15 cellular contexts compared by ENCODE assay signal in genomic region chr18:47574966-47575365, GRCh38.
"Had no signal": no experiment of that assay in that cellular context is flagged by ENCODE, and none has a peak within 500 bp of the region (broad histone marks: within the 10 kb centered on the region; RNA-seq: fewer than 3 reads in every experiment).

No MANE protein-coding gene starts in this region.

- ATAC-seq: activated CD4-positive, CD25-positive, alpha-beta regulatory T cell treated with anti-CD3 and anti-CD28 coated beads, Interleukin-2, amount 50 U/mL, for 24 hours; natural killer cell treated with Interleukin-12 subunit alpha and Interleukin-12 subunit beta and Interleukin-15 and Interleukin-18, amount 100 ng/mL, for 72 hours had no signal

- H3K36me3 Mint-ChIP-seq: activated naive CD4-positive, alpha-beta T cell treated with anti-CD3 and anti-CD28 coated beads, Interleukin-2, amount 10 ng/mL, durations not matched to agents 7 days and 5 days; natural killer cell treated with Interleukin-12 subunit alpha and Interleukin-12 subunit beta and Interleukin-15 and Interleukin-18, amount 100 ng/mL, for 72 hours had no signal

- H3K9me3 Mint-ChIP-seq: activated CD4-positive, alpha-beta memory T cell treated with anti-CD3 and anti-CD28 coated beads, Interleukin-2, amount 10 ng/mL, durations not matched to agents 7 days and 5 days; activated CD4-positive, alpha-beta T cell treated with anti-CD3 and anti-CD28 coated beads, Interleukin-2, amount 10 ng/mL, durations not matched to agents 24 days and 14 days; activated naive CD4-positive, alpha-beta T cell treated with anti-CD3 and anti-CD28 coated beads, Interleukin-2, amount 10 ng/mL, durations not matched to agents 7 days and 5 days; natural killer cell treated with Interleukin-12 subunit alpha and Interleukin-12 subunit beta and Interleukin-15 and Interleukin-18, amount 100 ng/mL, for 72 hours had no signal

- H3K27me3 Mint-ChIP-seq: activated CD4-positive, alpha-beta memory T cell treated with anti-CD3 and anti-CD28 coated beads, Interleukin-2, amount 10 ng/mL, durations not matched to agents 7 days and 5 days; activated CD4-positive, alpha-beta T cell treated with anti-CD3 and anti-CD28 coated beads, Interleukin-2, amount 10 ng/mL, durations not matched to agents 24 days and 14 days had no signal

- DNase-seq: activated CD4-positive, alpha-beta memory T cell treated with anti-CD3 and anti-CD28 coated beads, Interleukin-2, amount 10 ng/mL, durations not matched to agents 7 days and 5 days; activated CD4-positive, alpha-beta T cell treated with anti-CD3 and anti-CD28 coated beads, Interleukin-2, amount 10 ng/mL, durations not matched to agents 24 days and 14 days; activated effector memory CD4-positive, alpha-beta T cell treated with anti-CD3 and anti-CD28 coated beads, Interleukin-2, amount 50 U/mL, for 16 hours; activated naive CD4-positive, alpha-beta T cell treated with anti-CD3 and anti-CD28 coated beads, Interleukin-2, amount 10 ng/mL, durations not matched to agents 7 days and 5 days; cerebellar nuclear complex; glutamatergic neuron; hypothalamus; midbrain; ovary; stimulated activated CD4-positive, alpha-beta T cell treated with anti-CD3 and anti-CD28 coated beads, Interleukin-1b, Interleukin-23, amount 100 ng/mL, for 48 hours; stomach had no signal

- H3K4me1 Mint-ChIP-seq: activated CD4-positive, alpha-beta memory T cell treated with anti-CD3 and anti-CD28 coated beads, Interleukin-2, amount 10 ng/mL, durations not matched to agents 7 days and 5 days; activated CD4-positive, alpha-beta T cell treated with anti-CD3 and anti-CD28 coated beads, Interleukin-2, amount 10 ng/mL, durations not matched to agents 24 days and 14 days; activated naive CD4-positive, alpha-beta T cell treated with anti-CD3 and anti-CD28 coated beads, Interleukin-2, amount 10 ng/mL, durations not matched to agents 7 days and 5 days had no signal

- H3K4me3 Mint-ChIP-seq: activated CD4-positive, alpha-beta memory T cell treated with anti-CD3 and anti-CD28 coated beads, Interleukin-2, amount 10 ng/mL, durations not matched to agents 7 days and 5 days; activated CD4-positive, alpha-beta T cell treated with anti-CD3 and anti-CD28 coated beads, Interleukin-2, amount 10 ng/mL, durations not matched to agents 24 days and 14 days; activated naive CD4-positive, alpha-beta T cell treated with anti-CD3 and anti-CD28 coated beads, Interleukin-2, amount 10 ng/mL, durations not matched to agents 7 days and 5 days; natural killer cell treated with Interleukin-12 subunit alpha and Interleukin-12 subunit beta and Interleukin-15 and Interleukin-18, amount 100 ng/mL, for 72 hours had no signal

- FAIRE-seq: frontal cortex, islet of Langerhans had no signal

- H3K27ac Mint-ChIP-seq: activated CD4-positive, alpha-beta memory T cell treated with anti-CD3 and anti-CD28 coated beads, Interleukin-2, amount 10 ng/mL, durations not matched to agents 7 days and 5 days; activated CD4-positive, alpha-beta T cell treated with anti-CD3 and anti-CD28 coated beads, Interleukin-2, amount 10 ng/mL, durations not matched to agents 24 days and 14 days; activated naive CD4-positive, alpha-beta T cell treated with anti-CD3 and anti-CD28 coated beads, Interleukin-2, amount 10 ng/mL, durations not matched to agents 7 days and 5 days; natural killer cell treated with Interleukin-12 subunit alpha and Interleukin-12 subunit beta and Interleukin-15 and Interleukin-18, amount 100 ng/mL, for 72 hours had no signal
